Comparison of ENCODE assay signal across 1 cellular context in the genomic region with DNA sequence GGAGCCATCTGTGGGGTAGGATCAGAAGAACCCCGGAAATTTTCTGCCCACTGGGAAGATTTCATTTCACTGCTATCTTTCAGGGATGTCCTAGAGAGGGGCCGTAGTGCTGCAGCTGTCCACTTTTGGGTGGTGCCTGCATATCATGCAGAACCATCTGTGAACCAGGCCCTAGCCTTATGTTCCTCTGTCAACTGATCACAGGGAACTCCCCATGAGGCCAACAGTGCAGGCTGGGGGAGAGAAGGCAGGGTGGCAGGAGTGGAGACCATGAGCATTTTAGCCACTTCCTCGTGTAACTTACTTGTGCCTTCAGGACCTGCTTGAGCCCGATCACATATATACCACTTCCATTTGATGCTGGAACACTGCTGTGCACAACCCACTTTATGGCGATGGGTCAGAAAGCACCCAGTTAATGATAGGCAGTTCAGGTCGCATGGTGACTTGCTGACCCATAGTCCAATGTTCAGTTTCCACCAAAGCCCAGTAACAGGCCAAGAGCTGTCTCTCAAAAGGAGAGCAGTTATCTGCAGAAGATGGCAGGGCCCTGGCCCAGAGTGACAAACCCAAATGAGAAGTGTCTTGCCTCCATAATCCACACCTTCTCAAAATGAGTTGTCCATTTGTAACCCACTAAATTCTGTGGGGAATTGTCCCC.
A peak's percentile ranks its signal among the peaks of the same experiment; 100 is the strongest.
TF ChIP-seq lines count a peak whose summit lies in the region.
"Not testable (repeated sequence)": the region's sequence is repeated elsewhere in the genome, so short reads cannot be mapped to it uniquely, and the experiment has no call there.

No MANE protein-coding gene starts in this region.

TF ChIP-seq in HepG2, 621 proteins besides CTCF, POLR2A, EP300 and RAD21:
- TF ChIP-seq HDAC1 (CRISPR knock-in tag; IDR thresholded peaks at IDR 0.05) (0 out of 2 replicates have a peak, but pooled peaks have one; percentile 22), MTA1 (CRISPR knock-in tag; IDR thresholded peaks at IDR 0.05; ENCODE audit: borderline replicate concordance) (0 out of 2 replicates have a peak, but pooled peaks have one; percentile 25), GFI1 (CRISPR knock-in tag; IDR thresholded peaks at IDR 0.05; ENCODE audit: borderline replicate concordance) (0 out of 2 replicates have a peak, but pooled peaks have one; percentile 28), MXD4 (CRISPR knock-in tag; IDR thresholded peaks at IDR 0.05) (peak; percentile 33; the same call in 1 of the 2 replicates), LCORL (CRISPR knock-in tag; IDR thresholded peaks at IDR 0.05) (peak; percentile 35; the same call in 1 of the 2 replicates), SALL1 (CRISPR knock-in tag; IDR thresholded peaks at IDR 0.05) (peak; percentile 48; the same call in 1 of the 2 replicates), ZNF292 (CRISPR knock-in tag; IDR thresholded peaks at IDR 0.05; ENCODE audit: borderline replicate concordance, low read depth) (peak; percentile 28; the same call in 1 of the 2 replicates), RXRA (CRISPR knock-in tag; IDR thresholded peaks at IDR 0.05) (peak; percentile 16; the same call in 1 of the 2 replicates), NR2F1 (CRISPR knock-in tag; IDR thresholded peaks at IDR 0.05) (peak; percentile 22 to 50; a peak in 1 of 4 replicates), HDAC2 (CRISPR knock-in tag; IDR thresholded peaks at IDR 0.05) (0 out of 2 replicates have a peak, but pooled peaks have one; percentile 13), HNF4G (IDR thresholded peaks at IDR 0.05; ENCODE audit: borderline replicate concordance, low read depth, low read length) (peak; percentile 28; the same call in 1 of the 2 replicates), HNF4G (CRISPR knock-in tag; IDR thresholded peaks at IDR 0.05; ENCODE audit: borderline replicate concordance, low read depth) (peak; percentile 28; the same call in 1 of the 2 replicates), NR2F6 (CRISPR knock-in tag; IDR thresholded peaks at IDR 0.05) (0 out of 2 replicates have a peak, but pooled peaks have one; percentile 7), SOX6 (CRISPR knock-in tag; IDR thresholded peaks at IDR 0.05) (0 out of 2 replicates have a peak, but pooled peaks have one; percentile 18), HNF4A (CRISPR knock-in tag; IDR thresholded peaks at IDR 0.05) (peak; percentile 74), ZNF644 (CRISPR knock-in tag; IDR thresholded peaks at IDR 0.05; ENCODE audit: low read depth) (peak; percentile 49; the same call in 1 of the 2 replicates), ZBTB38 (CRISPR knock-in tag; IDR thresholded peaks at IDR 0.05) (peak; percentile 85), RXRB (CRISPR knock-in tag; IDR thresholded peaks at IDR 0.05; ENCODE audit: borderline replicate concordance) (peak; percentile 56; the same call in 1 of the 2 replicates), ZFX (CRISPR knock-in tag; IDR thresholded peaks at IDR 0.05; ENCODE audit: low read depth) (peak; percentile 35; the same call in 1 of the 2 replicates)
- TF ChIP-seq, protein P1, sequence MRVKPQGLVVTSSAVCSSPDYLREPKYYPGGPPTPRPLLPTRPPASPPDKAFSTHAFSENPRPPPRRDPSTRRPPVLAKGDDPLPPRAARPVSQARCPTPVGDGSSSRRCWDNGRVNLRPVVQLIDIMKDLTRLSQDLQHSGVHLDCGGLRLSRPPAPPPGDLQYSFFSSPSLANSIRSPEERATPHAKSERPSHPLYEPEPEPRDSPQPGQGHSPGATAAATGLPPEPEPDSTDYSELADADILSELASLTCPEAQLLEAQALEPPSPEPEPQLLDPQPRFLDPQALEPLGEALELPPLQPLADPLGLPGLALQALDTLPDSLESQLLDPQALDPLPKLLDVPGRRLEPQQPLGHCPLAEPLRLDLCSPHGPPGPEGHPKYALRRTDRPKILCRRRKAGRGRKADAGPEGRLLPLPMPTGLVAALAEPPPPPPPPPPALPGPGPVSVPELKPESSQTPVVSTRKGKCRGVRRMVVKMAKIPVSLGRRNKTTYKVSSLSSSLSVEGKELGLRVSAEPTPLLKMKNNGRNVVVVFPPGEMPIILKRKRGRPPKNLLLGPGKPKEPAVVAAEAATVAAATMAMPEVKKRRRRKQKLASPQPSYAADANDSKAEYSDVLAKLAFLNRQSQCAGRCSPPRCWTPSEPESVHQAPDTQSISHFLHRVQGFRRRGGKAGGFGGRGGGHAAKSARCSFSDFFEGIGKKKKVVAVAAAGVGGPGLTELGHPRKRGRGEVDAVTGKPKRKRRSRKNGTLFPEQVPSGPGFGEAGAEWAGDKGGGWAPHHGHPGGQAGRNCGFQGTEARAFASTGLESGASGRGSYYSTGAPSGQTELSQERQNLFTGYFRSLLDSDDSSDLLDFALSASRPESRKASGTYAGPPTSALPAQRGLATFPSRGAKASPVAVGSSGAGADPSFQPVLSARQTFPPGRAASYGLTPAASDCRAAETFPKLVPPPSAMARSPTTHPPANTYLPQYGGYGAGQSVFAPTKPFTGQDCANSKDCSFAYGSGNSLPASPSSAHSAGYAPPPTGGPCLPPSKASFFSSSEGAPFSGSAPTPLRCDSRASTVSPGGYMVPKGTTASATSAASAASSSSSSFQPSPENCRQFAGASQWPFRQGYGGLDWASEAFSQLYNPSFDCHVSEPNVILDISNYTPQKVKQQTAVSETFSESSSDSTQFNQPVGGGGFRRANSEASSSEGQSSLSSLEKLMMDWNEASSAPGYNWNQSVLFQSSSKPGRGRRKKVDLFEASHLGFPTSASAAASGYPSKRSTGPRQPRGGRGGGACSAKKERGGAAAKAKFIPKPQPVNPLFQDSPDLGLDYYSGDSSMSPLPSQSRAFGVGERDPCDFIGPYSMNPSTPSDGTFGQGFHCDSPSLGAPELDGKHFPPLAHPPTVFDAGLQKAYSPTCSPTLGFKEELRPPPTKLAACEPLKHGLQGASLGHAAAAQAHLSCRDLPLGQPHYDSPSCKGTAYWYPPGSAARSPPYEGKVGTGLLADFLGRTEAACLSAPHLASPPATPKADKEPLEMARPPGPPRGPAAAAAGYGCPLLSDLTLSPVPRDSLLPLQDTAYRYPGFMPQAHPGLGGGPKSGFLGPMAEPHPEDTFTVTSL (CRISPR knock-in tag; IDR thresholded peaks at IDR 0.05; ENCODE audit: borderline replicate concordance), result peak; percentile 44; the same call in 1 of the 2 replicates
- not testable (repeated sequence) for TF ChIP-seq LCORL, NR2F6, SOX6 (IDR thresholded peaks at IDR 0.05)
- TF ChIP-seq, protein P2, sequence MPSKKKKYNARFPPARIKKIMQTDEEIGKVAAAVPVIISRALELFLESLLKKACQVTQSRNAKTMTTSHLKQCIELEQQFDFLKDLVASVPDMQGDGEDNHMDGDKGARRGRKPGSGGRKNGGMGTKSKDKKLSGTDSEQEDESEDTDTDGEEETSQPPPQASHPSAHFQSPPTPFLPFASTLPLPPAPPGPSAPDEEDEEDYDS (CRISPR knock-in tag; IDR thresholded peaks at IDR 0.05), result 0 out of 2 replicates have a peak, but pooled peaks have one; percentile 33
- TF ChIP-seq, protein P3, sequence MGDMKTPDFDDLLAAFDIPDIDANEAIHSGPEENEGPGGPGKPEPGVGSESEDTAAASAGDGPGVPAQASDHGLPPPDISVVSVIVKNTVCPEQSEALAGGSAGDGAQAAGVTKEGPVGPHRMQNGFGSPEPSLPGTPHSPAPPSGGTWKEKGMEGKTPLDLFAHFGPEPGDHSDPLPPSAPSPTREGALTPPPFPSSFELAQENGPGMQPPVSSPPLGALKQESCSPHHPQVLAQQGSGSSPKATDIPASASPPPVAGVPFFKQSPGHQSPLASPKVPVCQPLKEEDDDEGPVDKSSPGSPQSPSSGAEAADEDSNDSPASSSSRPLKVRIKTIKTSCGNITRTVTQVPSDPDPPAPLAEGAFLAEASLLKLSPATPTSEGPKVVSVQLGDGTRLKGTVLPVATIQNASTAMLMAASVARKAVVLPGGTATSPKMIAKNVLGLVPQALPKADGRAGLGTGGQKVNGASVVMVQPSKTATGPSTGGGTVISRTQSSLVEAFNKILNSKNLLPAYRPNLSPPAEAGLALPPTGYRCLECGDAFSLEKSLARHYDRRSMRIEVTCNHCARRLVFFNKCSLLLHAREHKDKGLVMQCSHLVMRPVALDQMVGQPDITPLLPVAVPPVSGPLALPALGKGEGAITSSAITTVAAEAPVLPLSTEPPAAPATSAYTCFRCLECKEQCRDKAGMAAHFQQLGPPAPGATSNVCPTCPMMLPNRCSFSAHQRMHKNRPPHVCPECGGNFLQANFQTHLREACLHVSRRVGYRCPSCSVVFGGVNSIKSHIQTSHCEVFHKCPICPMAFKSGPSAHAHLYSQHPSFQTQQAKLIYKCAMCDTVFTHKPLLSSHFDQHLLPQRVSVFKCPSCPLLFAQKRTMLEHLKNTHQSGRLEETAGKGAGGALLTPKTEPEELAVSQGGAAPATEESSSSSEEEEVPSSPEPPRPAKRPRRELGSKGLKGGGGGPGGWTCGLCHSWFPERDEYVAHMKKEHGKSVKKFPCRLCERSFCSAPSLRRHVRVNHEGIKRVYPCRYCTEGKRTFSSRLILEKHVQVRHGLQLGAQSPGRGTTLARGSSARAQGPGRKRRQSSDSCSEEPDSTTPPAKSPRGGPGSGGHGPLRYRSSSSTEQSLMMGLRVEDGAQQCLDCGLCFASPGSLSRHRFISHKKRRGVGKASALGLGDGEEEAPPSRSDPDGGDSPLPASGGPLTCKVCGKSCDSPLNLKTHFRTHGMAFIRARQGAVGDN (CRISPR knock-in tag; IDR thresholded peaks at IDR 0.05), result peak; percentile 30; the same call in 1 of the 2 replicates
- TF ChIP-seq, protein P4, sequence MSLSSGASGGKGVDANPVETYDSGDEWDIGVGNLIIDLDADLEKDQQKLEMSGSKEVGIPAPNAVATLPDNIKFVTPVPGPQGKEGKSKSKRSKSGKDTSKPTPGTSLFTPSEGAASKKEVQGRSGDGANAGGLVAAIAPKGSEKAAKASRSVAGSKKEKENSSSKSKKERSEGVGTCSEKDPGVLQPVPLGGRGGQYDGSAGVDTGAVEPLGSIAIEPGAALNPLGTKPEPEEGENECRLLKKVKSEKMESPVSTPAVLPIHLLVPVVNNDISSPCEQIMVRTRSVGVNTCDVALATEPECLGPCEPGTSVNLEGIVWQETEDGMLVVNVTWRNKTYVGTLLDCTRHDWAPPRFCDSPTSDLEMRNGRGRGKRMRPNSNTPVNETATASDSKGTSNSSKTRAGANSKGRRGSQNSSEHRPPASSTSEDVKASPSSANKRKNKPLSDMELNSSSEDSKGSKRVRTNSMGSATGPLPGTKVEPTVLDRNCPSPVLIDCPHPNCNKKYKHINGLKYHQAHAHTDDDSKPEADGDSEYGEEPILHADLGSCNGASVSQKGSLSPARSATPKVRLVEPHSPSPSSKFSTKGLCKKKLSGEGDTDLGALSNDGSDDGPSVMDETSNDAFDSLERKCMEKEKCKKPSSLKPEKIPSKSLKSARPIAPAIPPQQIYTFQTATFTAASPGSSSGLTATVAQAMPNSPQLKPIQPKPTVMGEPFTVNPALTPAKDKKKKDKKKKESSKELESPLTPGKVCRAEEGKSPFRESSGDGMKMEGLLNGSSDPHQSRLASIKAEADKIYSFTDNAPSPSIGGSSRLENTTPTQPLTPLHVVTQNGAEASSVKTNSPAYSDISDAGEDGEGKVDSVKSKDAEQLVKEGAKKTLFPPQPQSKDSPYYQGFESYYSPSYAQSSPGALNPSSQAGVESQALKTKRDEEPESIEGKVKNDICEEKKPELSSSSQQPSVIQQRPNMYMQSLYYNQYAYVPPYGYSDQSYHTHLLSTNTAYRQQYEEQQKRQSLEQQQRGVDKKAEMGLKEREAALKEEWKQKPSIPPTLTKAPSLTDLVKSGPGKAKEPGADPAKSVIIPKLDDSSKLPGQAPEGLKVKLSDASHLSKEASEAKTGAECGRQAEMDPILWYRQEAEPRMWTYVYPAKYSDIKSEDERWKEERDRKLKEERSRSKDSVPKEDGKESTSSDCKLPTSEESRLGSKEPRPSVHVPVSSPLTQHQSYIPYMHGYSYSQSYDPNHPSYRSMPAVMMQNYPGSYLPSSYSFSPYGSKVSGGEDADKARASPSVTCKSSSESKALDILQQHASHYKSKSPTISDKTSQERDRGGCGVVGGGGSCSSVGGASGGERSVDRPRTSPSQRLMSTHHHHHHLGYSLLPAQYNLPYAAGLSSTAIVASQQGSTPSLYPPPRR (CRISPR knock-in tag; IDR thresholded peaks at IDR 0.05; ENCODE audit: borderline replicate concordance), result 0 out of 2 replicates have a peak, but pooled peaks have one; percentile 7
- TF ChIP-seq, protein P5, sequence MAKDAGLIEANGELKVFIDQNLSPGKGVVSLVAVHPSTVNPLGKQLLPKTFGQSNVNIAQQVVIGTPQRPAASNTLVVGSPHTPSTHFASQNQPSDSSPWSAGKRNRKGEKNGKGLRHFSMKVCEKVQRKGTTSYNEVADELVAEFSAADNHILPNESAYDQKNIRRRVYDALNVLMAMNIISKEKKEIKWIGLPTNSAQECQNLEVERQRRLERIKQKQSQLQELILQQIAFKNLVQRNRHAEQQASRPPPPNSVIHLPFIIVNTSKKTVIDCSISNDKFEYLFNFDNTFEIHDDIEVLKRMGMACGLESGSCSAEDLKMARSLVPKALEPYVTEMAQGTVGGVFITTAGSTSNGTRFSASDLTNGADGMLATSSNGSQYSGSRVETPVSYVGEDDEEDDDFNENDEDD (CRISPR knock-in tag; IDR thresholded peaks at IDR 0.05; ENCODE audit: borderline replicate concordance), result peak; percentile 38; the same call in 1 of the 2 replicates
- TF ChIP-seq, protein P6, sequence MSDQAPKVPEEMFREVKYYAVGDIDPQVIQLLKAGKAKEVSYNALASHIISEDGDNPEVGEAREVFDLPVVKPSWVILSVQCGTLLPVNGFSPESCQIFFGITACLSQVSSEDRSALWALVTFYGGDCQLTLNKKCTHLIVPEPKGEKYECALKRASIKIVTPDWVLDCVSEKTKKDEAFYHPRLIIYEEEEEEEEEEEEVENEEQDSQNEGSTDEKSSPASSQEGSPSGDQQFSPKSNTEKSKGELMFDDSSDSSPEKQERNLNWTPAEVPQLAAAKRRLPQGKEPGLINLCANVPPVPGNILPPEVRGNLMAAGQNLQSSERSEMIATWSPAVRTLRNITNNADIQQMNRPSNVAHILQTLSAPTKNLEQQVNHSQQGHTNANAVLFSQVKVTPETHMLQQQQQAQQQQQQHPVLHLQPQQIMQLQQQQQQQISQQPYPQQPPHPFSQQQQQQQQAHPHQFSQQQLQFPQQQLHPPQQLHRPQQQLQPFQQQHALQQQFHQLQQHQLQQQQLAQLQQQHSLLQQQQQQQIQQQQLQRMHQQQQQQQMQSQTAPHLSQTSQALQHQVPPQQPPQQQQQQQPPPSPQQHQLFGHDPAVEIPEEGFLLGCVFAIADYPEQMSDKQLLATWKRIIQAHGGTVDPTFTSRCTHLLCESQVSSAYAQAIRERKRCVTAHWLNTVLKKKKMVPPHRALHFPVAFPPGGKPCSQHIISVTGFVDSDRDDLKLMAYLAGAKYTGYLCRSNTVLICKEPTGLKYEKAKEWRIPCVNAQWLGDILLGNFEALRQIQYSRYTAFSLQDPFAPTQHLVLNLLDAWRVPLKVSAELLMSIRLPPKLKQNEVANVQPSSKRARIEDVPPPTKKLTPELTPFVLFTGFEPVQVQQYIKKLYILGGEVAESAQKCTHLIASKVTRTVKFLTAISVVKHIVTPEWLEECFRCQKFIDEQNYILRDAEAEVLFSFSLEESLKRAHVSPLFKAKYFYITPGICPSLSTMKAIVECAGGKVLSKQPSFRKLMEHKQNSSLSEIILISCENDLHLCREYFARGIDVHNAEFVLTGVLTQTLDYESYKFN (CRISPR knock-in tag; conservative IDR thresholded peaks at IDR 0.05), result 0 out of 2 replicates have a peak, but pooled peaks have one; percentile 22
